ENCODE assay signal across 24 cellular contexts in genomic region chr10:53276797-53277196, GRCh38.
"Had no signal": no experiment of that assay in that cellular context is flagged by ENCODE, and none has a peak within 500 bp of the region (broad histone marks: within the 10 kb centered on the region; RNA-seq: fewer than 3 reads in every experiment).

No MANE protein-coding gene starts in this region.

- H3K27me3 ChIP-seq: brain microvascular endothelial cell, foreskin keratinocyte, gastrocnemius medialis, heart left ventricle had no signal

- H3K36me3 ChIP-seq: brain microvascular endothelial cell, gastrocnemius medialis, heart left ventricle, WERI-Rb-1 had no signal

- DNase-seq: activated B cell treated with CpG ODN at 0.5 μM for 24 hours; activated CD4-positive, alpha-beta T cell treated with anti-CD3 and anti-CD28 coated beads for 48 hours; activated CD4-positive, alpha-beta T cell treated with anti-CD3 and anti-CD28 coated beads, Interleukin-2, amount 50 U/mL, for 1 hour; activated CD4-positive, alpha-beta T cell treated with anti-CD3 and anti-CD28 coated beads, Interleukin-2, amount 50 U/mL, for 48 hours; activated CD8-positive, alpha-beta memory T cell treated with anti-CD3 and anti-CD28 coated beads for 24 hours; activated CD8-positive, alpha-beta T cell treated with anti-CD3 and anti-CD28 coated beads for 36 hours; activated effector memory CD4-positive, alpha-beta T cell treated with Interleukin-2 at 50 U/mL for 16 hours; activated gamma-delta T cell treated with Interleukin-2 at 50 U/mL for 16 hours; activated naive CD4-positive, alpha-beta T cell treated with anti-CD3 and anti-CD28 coated beads, Interleukin-2, amount 50 U/mL, for 16 hours; activated naive CD4-positive, alpha-beta T cell treated with Interleukin-2 at 50 U/mL for 16 hours; activated T-cell treated with anti-CD3 and anti-CD28 coated beads, Interleukin-2, amount 50 U/mL, for 4 hours; amniotic stem cell; anterior cingulate cortex; brain microvascular endothelial cell; dorsolateral prefrontal cortex; effector memory CD4-positive, alpha-beta T cell; endodermal cell; foreskin keratinocyte; gastrocnemius medialis; glutamatergic neuron; heart left ventricle; hypothalamus; WERI-Rb-1 had no signal

- H3K4me1 ChIP-seq: foreskin keratinocyte, gastrocnemius medialis, heart left ventricle had no signal

- H3K4me3 ChIP-seq: coronary artery, dorsolateral prefrontal cortex, gastrocnemius medialis, heart left ventricle had no signal

- H3K9me3 ChIP-seq: gastrocnemius medialis had no signal

- H3K27ac ChIP-seq: brain microvascular endothelial cell, coronary artery, dorsolateral prefrontal cortex, foreskin keratinocyte, gastrocnemius medialis, heart left ventricle, WERI-Rb-1 had no signal
